In the genomic region with DNA sequence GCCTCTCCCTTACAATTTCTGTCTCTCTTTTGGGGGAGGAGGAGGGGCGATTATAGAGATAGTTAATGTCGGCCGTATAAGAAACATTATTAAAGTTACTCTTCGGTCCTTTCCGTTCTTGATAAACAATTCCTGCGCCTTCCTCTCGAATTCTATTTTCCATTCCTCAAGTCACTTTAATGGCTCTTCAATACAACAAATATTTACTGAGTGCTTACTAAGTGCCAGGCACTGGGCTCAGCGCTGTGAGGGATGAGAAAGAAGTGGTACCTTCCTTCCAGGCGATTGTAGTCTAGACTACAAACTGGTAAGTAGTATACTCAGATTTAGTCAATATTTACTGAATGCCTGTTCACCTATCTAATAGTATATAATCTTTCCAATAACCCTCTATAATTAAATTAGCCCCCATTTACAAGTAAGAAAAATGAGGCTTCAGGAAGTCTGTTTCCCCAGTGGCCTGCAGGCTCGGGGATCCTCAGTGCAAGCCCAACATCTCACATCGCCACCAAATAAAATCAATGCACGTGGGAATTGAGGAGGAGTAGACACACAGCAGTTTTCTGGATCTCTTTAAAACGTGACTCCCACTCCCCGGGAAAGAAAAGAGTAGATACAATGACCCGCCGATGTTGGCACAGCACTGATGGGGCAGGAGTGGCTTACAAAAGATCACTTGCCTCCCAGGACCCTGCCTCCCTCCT, we compare ENCODE assay signal across 8 cellular contexts. TPM values are rescaled to one million over a fixed set of nuclear protein-coding genes. Genes with fewer than 3 reads are reported as not detected.
DNase-seq lines count a peak whose midpoint lies in the region; ATAC-seq and TF ChIP-seq lines count a peak whose summit lies in the region.

No MANE protein-coding gene starts in this region.

- H3K4me3 ChIP-seq in OCI-LY7 (ENCODE audit: low read depth, low read length, poor library complexity, severe bottlenecking) (peak overlapping the region; percentile 92), esophagus muscularis mucosa (peak overlapping the region; percentile 76 to 89 (median 82)), rectal smooth muscle tissue (ENCODE audit: low read length) (peak overlapping the region; percentile 80)

- peak overlapping the region; percentile 92 for H2AFZ ChIP-seq in OCI-LY7 (ENCODE audit: low read length)

- in situ Hi-C loops in GM13977 (cut with MboI; ENCODE audit: low pct_unique_long_range_greater_than_20kb, low sequenced_read_pairs, unreplicated experiment): no loop called here

- H3K79me2 ChIP-seq in OCI-LY7 (ENCODE audit: insufficient read depth, low read depth, low read length): no peaks in the 10 kb centered on the region

- no peaks in the 10 kb centered on the region for H3K27me3 ChIP-seq in esophagus muscularis mucosa
- H3K27me3 ChIP-seq in rectal smooth muscle tissue (ENCODE audit: control insufficient read depth, insufficient read depth, low read length): no peaks in the 10 kb centered on the region

- DNase-seq in GM13977 (ENCODE audit: low spot score) (peak; percentile 13), OCI-LY7 (ENCODE audit: low spot score) (no peak), esophagus muscularis mucosa (ENCODE audit: extremely low spot score) (no peak), activated gamma-delta T cell treated with Interleukin-2 at 50 U/mL for 16 hours (no peak)
- DNase-seq in activated effector memory CD4-positive, alpha-beta T cell treated with Interleukin-2 at 50 U/mL for 16 hours: no peak
- DNase-seq in activated effector memory CD4-positive, alpha-beta T cell treated with anti-CD3 and anti-CD28 coated beads, Interleukin-2, amount 50 U/mL, for 16 hours: no peak

- POLR2A ChIA-PET in OCI-LY7 (lab: Charles Lee): interaction anchor here (1.3 kb wide), 1 partner anchor 28 kb away, joined by 7 read pairs; a partner anchor contains a TSS

- H4K20me1 ChIP-seq in OCI-LY7 (ENCODE audit: insufficient read depth, low read length): no peaks in the 10 kb centered on the region; the same call in 1 of the 2 replicates

- 9% methylated on average over 16 of the region's 16 CpGs for WGBS in esophagus muscularis mucosa

- TF ChIP-seq CTCF in GM13977 (IDR thresholded peaks at IDR 0.05; ENCODE audit: extremely low read depth, insufficient read depth, missing control alignments) (no peak), OCI-LY7 (conservative IDR thresholded peaks at IDR 0.05; ENCODE audit: low read length) (0 out of 2 replicates have a peak, but pooled peaks have one; percentile 3), esophagus muscularis mucosa (IDR thresholded peaks at IDR 0.05) (no peak)

- peak overlapping the region; percentile 78 for H3K9ac ChIP-seq in rectal smooth muscle tissue (ENCODE audit: low read length)

- intact Hi-C loops in OCI-LY7 (cut with micrococcal nuclease; ENCODE audit: unreplicated experiment): no loop called here
- intact Hi-C loops in esophagus muscularis mucosa (cut with DNase I): loop anchor here (10.0 kb wide), 1 partner anchor 166 kb away; a partner anchor contains a TSS

- H3K27ac ChIP-seq in OCI-LY7 (ENCODE audit: low read depth, low read length, poor library complexity, severe bottlenecking): peak overlapping the region; percentile 27
- H3K27ac ChIP-seq in esophagus muscularis mucosa (replicated peaks in 1 of 4): peak overlapping the region; percentile 97 to 98 (median 97)
- H3K27ac ChIP-seq in rectal smooth muscle tissue (ENCODE audit: low read depth, low read length): peak overlapping the region; percentile 92

- peak overlapping the region; percentile 99 for H3K4me2 ChIP-seq in OCI-LY7 (ENCODE audit: low read length)

- CTCF ChIA-PET in OCI-LY7 (lab: Charles Lee; ENCODE audit: unreplicated experiment): interaction anchor here (0.6 kb wide), 1 partner anchor 21 kb away, joined by 3 read pairs; no protein-coding TSS in a partner anchor

- H3K4me1 ChIP-seq in OCI-LY7 (ENCODE audit: insufficient read depth, low read length, poor library complexity, severe bottlenecking): peaks cover 41% of the 10 kb centered on the region
- H3K4me1 ChIP-seq in esophagus muscularis mucosa: peaks cover 35 to 66% (median 62%) of the 10 kb centered on the region in 4 donors
- H3K4me1 ChIP-seq in rectal smooth muscle tissue (ENCODE audit: control insufficient read depth, insufficient read depth, low read length): peaks cover 19% of the 10 kb centered on the region

- H3K36me3 ChIP-seq in OCI-LY7 (ENCODE audit: insufficient read depth, low read length) (no peaks in the 10 kb centered on the region), esophagus muscularis mucosa (no peaks in the 10 kb centered on the region), rectal smooth muscle tissue (ENCODE audit: control insufficient read depth, insufficient read depth, low read length) (no peaks in the 10 kb centered on the region)

- ATAC-seq in GM21529 (IDR thresholded peaks at IDR 0.05; ENCODE audit: unreplicated experiment): no peak

- TF ChIP-seq EP300 in esophagus muscularis mucosa (IDR thresholded peaks at IDR 0.05): no peak

- no peaks in the 10 kb centered on the region for H3K9me2 ChIP-seq in OCI-LY7 (ENCODE audit: insufficient read depth, low read length)

- TF ChIP-seq POLR2A in esophagus muscularis mucosa (IDR thresholded peaks at IDR 0.05; ENCODE audit: low read depth): no peak

- H3K9me3 ChIP-seq in OCI-LY7 (ENCODE audit: low read length) (no peaks in the 10 kb centered on the region), esophagus muscularis mucosa (no peaks in the 10 kb centered on the region)

- BruUV-seq in OCI-LY7 (replicated peaks; lab: Mats Ljungman, UMichigan): no TSS peak

RNA-seq across cellular contexts. Expression of a gene that starts 0.6 kb away (rescaled TPM):
- 5.2 and 9.8 TPM in 2 replicates for total RNA-seq in OCI-LY7 (2014; rRNA removed; shearing (Covaris generic))
- total RNA-seq in OCI-LY7 (2022): 13.2 and 15.5 TPM in 2 replicates
- total RNA-seq in esophagus muscularis mucosa: 100 to 1,000 TPM in 2 of 4 donors, 10 to 100 TPM in 2; 64.4 to 116 (median 94.3) TPM

RNA-seq across cellular contexts. Expression of a gene that starts 1.8 kb away (rescaled TPM):
- 1.2 TPM in 1 of 2 replicates, not detected in the other for total RNA-seq in OCI-LY7 (2014; rRNA removed; shearing (Covaris generic))
- 0.88 and 0.89 TPM in 2 replicates for total RNA-seq in OCI-LY7 (2022)
- total RNA-seq in esophagus muscularis mucosa: under 1 TPM in 1 of 4 donors, not detected in 3; 0.23 TPM

RNA-seq across cellular contexts. Expression of a gene that starts 28.9 kb away (rescaled TPM):
- 1.3 and 4.3 TPM in 2 replicates for total RNA-seq in OCI-LY7 (2014; rRNA removed; shearing (Covaris generic))
- 2.0 TPM in 2 replicates for total RNA-seq in OCI-LY7 (2022)
- total RNA-seq in esophagus muscularis mucosa: 10 to 100 TPM; 19.4 to 47.3 (median 27.0) TPM

RNA-seq across cellular contexts. Expression of a gene that starts 41.4 kb away (rescaled TPM):
- total RNA-seq in OCI-LY7 (2014; rRNA removed; shearing (Covaris generic)): not detected in 2 replicates
- total RNA-seq in OCI-LY7 (2022): not detected in 2 replicates
- total RNA-seq in esophagus muscularis mucosa: not detected

RNA-seq across cellular contexts. Expression of a gene that starts 56.8 kb away (rescaled TPM):
- not detected in 2 replicates for total RNA-seq in OCI-LY7 (2014; rRNA removed; shearing (Covaris generic))
- not detected in 2 replicates for total RNA-seq in OCI-LY7 (2022)
- total RNA-seq in esophagus muscularis mucosa: not detected

Comparison
In these comparisons a context has a peak if more than half of its experiments do, and no peak if none do; other contexts are left out.
1. H3K27ac ChIP-seq: peak in every context shown above with its lines; median percentile 97 in esophagus muscularis mucosa; 92 in rectal smooth muscle tissue; 27 in OCI-LY7.